Comparison of ENCODE assay signal across 15 cellular contexts in the genomic region with DNA sequence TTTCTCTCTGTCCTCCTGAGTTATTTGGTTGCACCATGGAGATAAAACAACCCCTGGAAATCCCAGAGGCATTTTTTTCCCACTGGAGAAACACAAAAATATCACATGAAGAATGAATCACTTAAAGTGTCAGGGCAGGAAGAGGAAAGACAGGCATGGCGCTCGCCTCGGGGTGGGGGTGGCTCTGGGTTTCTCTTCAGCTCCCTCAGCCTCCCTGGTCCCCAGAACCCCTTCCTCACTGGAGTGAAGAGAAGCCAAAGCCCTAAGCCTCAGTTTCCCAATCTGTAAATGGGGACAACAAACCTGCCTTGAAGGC. TPM values are rescaled to one million over a fixed set of nuclear protein-coding genes. Genes with fewer than 3 reads are reported as not detected.
DNase-seq lines count a peak whose midpoint lies in the region; ATAC-seq lines count a peak whose summit lies in the region.
"Had no signal": no experiment of that assay in that cellular context is flagged by ENCODE, and none has a peak within 500 bp of the region (broad histone marks: within the 10 kb centered on the region; RNA-seq: fewer than 3 reads in every experiment).

No MANE protein-coding gene starts in this region.

- peaks cover 8% of the 10 kb centered on the region for H3K27me3 ChIP-seq in skeletal muscle satellite cell (ENCODE audit: control insufficient read depth, insufficient read depth, low read length)

- ATAC-seq in GM21576 (IDR thresholded peaks at IDR 0.05; ENCODE audit: unreplicated experiment) (no peak), GM18870 (IDR thresholded peaks at IDR 0.05; ENCODE audit: unreplicated experiment) (no peak), GM18520 (IDR thresholded peaks at IDR 0.05; ENCODE audit: unreplicated experiment) (no peak)
- ATAC-seq: stimulated activated naive B cell treated with anti-CD40 and anti-IgM and Interleukin-4, amounts not matched to agents 10 μg/mL and 1 μg/mL and 100 μg/mL, for 72 hours; WTC11 had no signal

- DNase-seq in GM03348 (ENCODE audit: low spot score) (peak; percentile 87), amniotic epithelial cell (ENCODE audit: low read depth) (peak; percentile 92), foreskin melanocyte (peak; percentile 90), SK-N-DZ (ENCODE audit: low spot score) (no peak)
- DNase-seq: activated naive CD8-positive, alpha-beta T cell treated with anti-CD3 and anti-CD28 coated beads, Interleukin-2, amount 10 ng/mL, durations not matched to agents 7 days and 5 days; kidney; naive B cell; NCI-H2171 treated with DMSO at 0.1 percent for 48 hours; stimulated activated CD4-positive, alpha-beta T cell treated with anti-CD3 and anti-CD28 coated beads, Interleukin-4, amount 100 ng/mL, for 4 hours; stimulated activated naive B cell treated with anti-CD40 and anti-IgM and Interleukin-4, amounts not matched to agents 10 μg/mL and 1 μg/mL and 100 μg/mL, for 72 hours had no signal

- no peaks in the 10 kb centered on the region for H3K9me3 ChIP-seq in skeletal muscle satellite cell (replicated peaks; ENCODE audit: low read length)

- no peak overlapping the region for H3K4me3 ChIP-seq in skeletal muscle satellite cell (ENCODE audit: low read length)

- H3K4me1 ChIP-seq in skeletal muscle satellite cell (ENCODE audit: control insufficient read depth, insufficient read depth, low read length), result peaks cover 40% of the 10 kb centered on the region

- H3K9ac ChIP-seq in skeletal muscle satellite cell (ENCODE audit: low read depth, low read length), result peak overlapping the region; percentile 34

- H3K36me3 ChIP-seq in skeletal muscle satellite cell (ENCODE audit: insufficient read depth, low read length), result no peaks in the 10 kb centered on the region

- H3K4me2 ChIP-seq in skeletal muscle satellite cell (ENCODE audit: low read length), result peak overlapping the region; percentile 31

RNA-seq across cellular contexts. Expression of a gene that starts 0.9 kb away (rescaled TPM):
- total RNA-seq in skeletal muscle satellite cell (2012; rRNA removed), result 0.76 and 0.87 TPM in 2 replicates
- polyA plus RNA-seq in SK-N-DZ (2014; cell fraction: cytosol; rRNA removed), result not detected in 2 replicates
- polyA plus RNA-seq in SK-N-DZ (2014; cell fraction: nucleus; rRNA removed), result 0.02 TPM in 1 of 2 replicates, not detected in the other
- total RNA-seq: activated naive CD8-positive, alpha-beta T cell treated with anti-CD3 and anti-CD28 coated beads, Interleukin-2, amount 10 ng/mL, durations not matched to agents 7 days and 5 days had no signal
